ENCODE assay signal across 10 cellular contexts in the genomic region with DNA sequence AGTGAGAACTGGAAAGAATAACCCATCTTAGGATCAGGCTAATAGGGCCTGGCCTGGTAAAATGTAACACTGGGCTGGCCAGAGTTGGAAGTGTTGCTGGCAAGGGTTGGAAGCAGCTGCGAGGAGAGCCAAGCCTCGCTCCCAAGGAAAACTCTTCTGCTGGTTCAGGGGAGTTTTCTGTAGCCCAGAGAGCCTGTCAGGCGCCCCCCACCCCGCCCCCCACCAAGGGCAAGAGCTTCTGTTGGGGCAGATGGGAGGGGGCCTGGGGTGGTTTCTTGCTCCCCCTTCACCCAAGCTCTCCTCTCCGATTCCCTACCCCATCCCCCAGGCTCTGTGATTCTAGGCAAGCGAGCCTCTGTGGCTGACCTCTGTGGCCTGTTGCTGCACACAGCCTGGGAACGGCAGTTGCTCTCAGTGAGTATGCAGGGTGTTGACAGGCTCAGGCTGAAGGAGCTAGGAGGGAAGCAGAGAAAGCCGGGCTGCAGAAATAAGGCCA.
A peak's percentile ranks its signal among the peaks of the same experiment; 100 is the strongest.
DNase-seq lines count a peak whose midpoint lies in the region; ATAC-seq and TF ChIP-seq lines count a peak whose summit lies in the region.
"Had no signal": no experiment of that assay in that cellular context is flagged by ENCODE, and none has a peak within 500 bp of the region (broad histone marks: within the 10 kb centered on the region; RNA-seq: fewer than 3 reads in every experiment).

No MANE protein-coding gene starts in this region.

- H3K27ac Mint-ChIP-seq in activated CD4-positive, alpha-beta memory T cell treated with anti-CD3 and anti-CD28 coated beads, Interleukin-2, amount 10 ng/mL, durations not matched to agents 7 days and 5 days = no peak overlapping the region

- H3K36me3 Mint-ChIP-seq in activated CD4-positive, alpha-beta memory T cell treated with anti-CD3 and anti-CD28 coated beads, Interleukin-2, amount 10 ng/mL, durations not matched to agents 7 days and 5 days (ENCODE audit: low read depth) = no peaks in the 10 kb centered on the region

- H3K36me3 ChIP-seq in WERI-Rb-1 = no peaks in the 10 kb centered on the region

- TF ChIP-seq CTCF in coronary artery (IDR thresholded peaks at IDR 0.05) (no peak), WERI-Rb-1 (IDR thresholded peaks at IDR 0.05; ENCODE audit: low read depth, low read length) (no peak)

- POLR2A ChIA-PET in activated CD4-positive, alpha-beta memory T cell treated with anti-CD3 and anti-CD28 coated beads, Interleukin-2, amount 10 ng/mL, durations not matched to agents 7 days and 5 days (lab: Charles Lee) = no interaction called here

- no peaks in the 10 kb centered on the region for H3K27me3 Mint-ChIP-seq in activated CD4-positive, alpha-beta memory T cell treated with anti-CD3 and anti-CD28 coated beads, Interleukin-2, amount 10 ng/mL, durations not matched to agents 7 days and 5 days

- no peaks in the 10 kb centered on the region for H3K4me1 Mint-ChIP-seq in activated CD4-positive, alpha-beta memory T cell treated with anti-CD3 and anti-CD28 coated beads, Interleukin-2, amount 10 ng/mL, durations not matched to agents 7 days and 5 days

- H3K9me3 ChIP-seq in WERI-Rb-1 (ENCODE audit: severe bottlenecking) = no peaks in the 10 kb centered on the region

- DNase-seq in EH (ENCODE audit: low read depth) = peak; percentile 6
- no peak for DNase-seq in coronary artery (ENCODE audit: low spot score)
- peak; percentile 41 for DNase-seq in iPS-NIHi7 (ENCODE audit: extremely low spot score)
- peak; percentile 92 for DNase-seq in posterior vena cava (ENCODE audit: low spot score)
- DNase-seq in WERI-Rb-1 = no peak
- no peak for DNase-seq in activated CD4-positive, alpha-beta memory T cell treated with anti-CD3 and anti-CD28 coated beads, Interleukin-2, amount 10 ng/mL, durations not matched to agents 7 days and 5 days
- DNase-seq in activated effector memory CD4-positive, alpha-beta T cell treated with anti-CD3 and anti-CD28 coated beads, Interleukin-2, amount 50 U/mL, for 16 hours = no peak
- DNase-seq: activated CD4-positive, alpha-beta T cell treated with anti-CD3 and anti-CD28 coated beads, Interleukin-2, amount 50 U/mL, for 1 hour; NCI-H2029 treated with DMSO at 0.1 percent for 48 hours had no signal

- CTCF ChIA-PET in activated CD4-positive, alpha-beta memory T cell treated with anti-CD3 and anti-CD28 coated beads, Interleukin-2, amount 10 ng/mL, durations not matched to agents 7 days and 5 days (lab: Charles Lee) = no interaction called here

- H3K4me3 Mint-ChIP-seq in activated CD4-positive, alpha-beta memory T cell treated with anti-CD3 and anti-CD28 coated beads, Interleukin-2, amount 10 ng/mL, durations not matched to agents 7 days and 5 days = no peak overlapping the region

- ATAC-seq in HG02840 (IDR thresholded peaks at IDR 0.05; ENCODE audit: low FRiP score, unreplicated experiment) = no peak

- no peaks in the 10 kb centered on the region for H3K27me3 ChIP-seq in WERI-Rb-1 (ENCODE audit: insufficient read depth, low read depth, severe bottlenecking)

- no peaks in the 10 kb centered on the region for H3K9me3 Mint-ChIP-seq in activated CD4-positive, alpha-beta memory T cell treated with anti-CD3 and anti-CD28 coated beads, Interleukin-2, amount 10 ng/mL, durations not matched to agents 7 days and 5 days

- peak overlapping the region; percentile 27 to 54 for H3K27ac ChIP-seq in coronary artery
- H3K27ac ChIP-seq in WERI-Rb-1 = no peak overlapping the region

- H3K4me3 ChIP-seq in coronary artery = peak overlapping the region; percentile 13
- no peak overlapping the region for H3K4me3 ChIP-seq in WERI-Rb-1 (ENCODE audit: low read depth, low read length)

- intact Hi-C loops in posterior vena cava (cut with DNase I) = no loop called here

Comparison
In these comparisons a context has a peak if more than half of its experiments do, and no peak if none do; other contexts are left out.
1. DNase-seq: peak in EH (single experiment), iPS-NIHi7 (single experiment) and posterior vena cava (single experiment); none in coronary artery (single experiment), WERI-Rb-1 (single experiment), activated CD4-positive, alpha-beta memory T cell treated with anti-CD3 and anti-CD28 coated beads, Interleukin-2, amount 10 ng/mL, durations not matched to agents 7 days and 5 days (single experiment) and activated effector memory CD4-positive, alpha-beta T cell treated with anti-CD3 and anti-CD28 coated beads, Interleukin-2, amount 50 U/mL, for 16 hours (single experiment).